In the genomic region with DNA sequence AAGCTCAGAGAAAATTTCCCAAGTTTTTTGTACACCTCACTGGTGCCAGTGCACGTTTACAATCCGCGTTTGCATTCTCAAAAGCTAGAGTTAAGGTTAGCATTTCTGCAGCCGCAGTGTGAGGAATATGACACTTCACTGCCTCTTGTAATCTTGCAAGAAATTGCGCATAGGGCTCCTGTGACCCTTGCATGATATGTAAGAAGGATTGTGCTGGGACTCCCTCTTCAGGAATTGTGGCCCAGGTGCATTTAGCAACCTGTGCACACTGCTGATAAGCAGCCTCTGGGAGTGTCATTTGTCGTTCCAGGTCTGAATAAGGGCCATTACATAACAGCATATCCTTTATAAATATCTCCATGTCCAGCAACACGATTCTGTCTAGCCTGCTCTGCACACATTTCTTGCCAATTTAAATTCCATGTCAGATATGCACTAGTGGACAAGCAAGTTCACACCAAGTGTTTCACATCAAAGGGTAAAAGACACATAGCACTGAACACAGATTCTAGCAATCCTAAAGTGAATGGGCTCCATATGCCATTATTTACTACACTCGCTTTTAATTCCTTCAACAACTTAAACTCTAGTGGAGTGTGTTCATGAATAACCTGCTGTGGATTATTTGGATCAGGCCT, we compare ENCODE assay signal across 8 cellular contexts.
DNase-seq lines count a peak whose midpoint lies in the region; ATAC-seq and TF ChIP-seq lines count a peak whose summit lies in the region.

No MANE protein-coding gene starts in this region.

- DNase-seq in Calu3 (peak; percentile 66), HEK293T (ENCODE audit: extremely low spot score) (peak; percentile 17), SK-N-MC (ENCODE audit: low read depth, low spot score) (peak; percentile 14), left lung (peak in 1 of 2 donors; percentile 36), lower leg skin (ENCODE audit: low spot score in 2 of 2) (no peak), T-helper 17 cell (no peak)
- no peak for DNase-seq in effector CD8-positive, alpha-beta T cell (lab: John Stamatoyannopoulos, UW)

- H3K4me3 Mint-ChIP-seq in Calu3 (ENCODE audit: low read depth, unreplicated experiment) (peak overlapping the region; percentile 8), T-helper 17 cell (no peak overlapping the region)

- H3K36me3 Mint-ChIP-seq in Calu3 (ENCODE audit: insufficient read depth, unreplicated experiment), result no peaks in the 10 kb centered on the region
- no peaks in the 10 kb centered on the region for H3K36me3 Mint-ChIP-seq in T-helper 17 cell (ENCODE audit: low read depth)

- CTCF ChIA-PET in Calu3 (lab: Charles Lee), result interaction anchor here (0.9 to 2.3 kb wide), 7 partner anchors 29 to 184 kb away, joined by 3 to 14 read pairs (median 3); no protein-coding TSS in a partner anchor
- CTCF ChIA-PET in HEK293T (lab: Yijun Ruan, JAX), result interaction anchor here (2.2 to 2.4 kb wide), 2 partner anchors 107 to 156 kb away, joined by 7 to 11 read pairs; no protein-coding TSS in a partner anchor

- POLR2A ChIA-PET in HEK293T (lab: Yijun Ruan, JAX), result interaction anchor here (1.0 to 1.6 kb wide), 3 partner anchors 29 to 173 kb away, joined by 3 read pairs; no protein-coding TSS in a partner anchor

- no peaks in the 10 kb centered on the region for H3K4me1 ChIP-seq in left lung

- H3K4me1 Mint-ChIP-seq in Calu3 (ENCODE audit: low read depth, unreplicated experiment) (peaks cover 16% of the 10 kb centered on the region), T-helper 17 cell (no peaks in the 10 kb centered on the region)

- H3K36me3 ChIP-seq in SK-N-MC (ENCODE audit: insufficient read depth, low read length) (no peaks in the 10 kb centered on the region), left lung (no peaks in the 10 kb centered on the region)

- no peak overlapping the region for H3K27ac Mint-ChIP-seq in Calu3 (ENCODE audit: unreplicated experiment)
- H3K27ac Mint-ChIP-seq in T-helper 17 cell, result no peak overlapping the region

- intact Hi-C loops in Calu3 (cut with micrococcal nuclease; ENCODE audit: unreplicated experiment) (loop anchor here (1.0 to 5.0 kb wide), 4 partner anchors 82 to 159 kb away; no protein-coding TSS in a partner anchor), left lung (cut with DNase I) (no loop called here), lower leg skin (cut with DNase I; ENCODE audit: low total_unique reads) (no loop called here)

- H3K27me3 ChIP-seq in left lung, result no peaks in the 10 kb centered on the region

- no peak for TF ChIP-seq POLR2A in lower leg skin (IDR thresholded peaks at IDR 0.05)

- ATAC-seq in left lung (peak; percentile 69), T-helper 17 cell (no peak), GM18861 (IDR thresholded peaks at IDR 0.05; ENCODE audit: unreplicated experiment) (no peak)

- peak; percentile 62 for TF ChIP-seq CTCF in Calu3 (IDR thresholded peaks at IDR 0.05; ENCODE audit: unreplicated experiment)
- peak; percentile 26 to 54 for TF ChIP-seq CTCF in left lung (IDR thresholded peaks at IDR 0.05)
- no peak for TF ChIP-seq CTCF in lower leg skin (IDR thresholded peaks at IDR 0.05)

- H3K9me3 ChIP-seq in SK-N-MC (ENCODE audit: low read depth, low read length) (no peaks in the 10 kb centered on the region), left lung (no peaks in the 10 kb centered on the region), T-helper 17 cell (ENCODE audit: control insufficient read depth, low read length, poor library complexity, severe bottlenecking) (no peaks in the 10 kb centered on the region)

- no peak overlapping the region for H3K27ac ChIP-seq in SK-N-MC
- H3K27ac ChIP-seq in left lung, result no peak overlapping the region

- no TSS peak for BruUV-seq in Calu3 (replicated peaks; lab: Mats Ljungman, UMichigan)

- 63 to 69% methylated on average over 8 of the region's 8 CpGs for WGBS in lower leg skin, 2 donors

- H3K4me3 ChIP-seq in SK-N-MC (no peak overlapping the region), left lung (no peak overlapping the region), lower leg skin (ENCODE audit: low read depth, poor library complexity, severe bottlenecking) (no peak overlapping the region)

- no peaks in the 10 kb centered on the region for H3K9me3 Mint-ChIP-seq in Calu3 (ENCODE audit: low read depth, unreplicated experiment)

- H3K27me3 Mint-ChIP-seq in Calu3 (ENCODE audit: unreplicated experiment), result no peaks in the 10 kb centered on the region
- peaks cover 10% of the 10 kb centered on the region for H3K27me3 Mint-ChIP-seq in T-helper 17 cell

- H3K9ac ChIP-seq in SK-N-MC (ENCODE audit: insufficient read length), result no peak overlapping the region

TF ChIP-seq in HEK293T, 16 proteins besides CTCF, POLR2A, EP300 and RAD21:
- TF ChIP-seq TARDBP (IDR thresholded peaks at IDR 0.05) (no peak), SUZ12 (IDR thresholded peaks at IDR 0.05) (no peak), HDGF (IDR thresholded peaks at IDR 0.05; ENCODE audit: borderline replicate concordance) (no peak), NFRKB (IDR thresholded peaks at IDR 0.05) (no peak), LEF1 (IDR thresholded peaks at IDR 0.05; ENCODE audit: borderline replicate concordance) (no peak), ARNT (IDR thresholded peaks at IDR 0.05) (no peak), ELF4 (IDR thresholded peaks at IDR 0.05) (no peak)

Comparison
In these comparisons a context has a peak if more than half of its experiments do, and no peak if none do; other contexts are left out.
1. DNase-seq: peak in Calu3 (single experiment), HEK293T (single experiment) and SK-N-MC (single experiment); none in effector CD8-positive, alpha-beta T cell (single experiment), lower leg skin (0 of 2) and T-helper 17 cell (0 of 3).
2. CTCF ChIP-seq: peak in Calu3 (single experiment) and left lung (2 of 2); none in lower leg skin (0 of 3).